Comparison of ENCODE assay signal across 14 cellular contexts in genomic region chr2:216044883-216045499, GRCh38. TPM values are rescaled to one million over a fixed set of nuclear protein-coding genes. Genes with fewer than 3 reads are reported as not detected.
DNase-seq lines count a peak whose midpoint lies in the region; ATAC-seq and TF ChIP-seq lines count a peak whose summit lies in the region.
"Had no signal": no experiment of that assay in that cellular context is flagged by ENCODE, and none has a peak within 500 bp of the region (broad histone marks: within the 10 kb centered on the region; RNA-seq: fewer than 3 reads in every experiment).

No MANE protein-coding gene starts in this region.

- H3K27me3 Mint-ChIP-seq in activated T-helper 1 cell treated with anti-CD3 and anti-CD28 coated beads, Interleukin-12 subunit alpha, Interleukin-12 subunit beta, Interleukin-2, Interleukin-4 antibody, amounts not matched to agents 30 ng/mL and 10 ng/mL and 1 ng/mL, durations not matched to agents 14 hours and 24 hours and 36 hours (ENCODE audit: insufficient read depth), result no peaks in the 10 kb centered on the region
- H3K27me3 Mint-ChIP-seq: activated naive CD8-positive, alpha-beta T cell treated with anti-CD3 and anti-CD28 coated beads, Interleukin-2, amount 50 U/mL, for 24 hours; CD4-positive, CD25-positive, alpha-beta regulatory T cell; stimulated activated naive B cell treated with anti-CD40 and anti-IgM and Interleukin-4, amounts not matched to agents 10 μg/mL and 1 μg/mL and 100 μg/mL, for 72 hours had no signal

- H3K9me1 ChIP-seq in IMR-90 (ENCODE audit: insufficient read depth, low read length), result 0 out of 2 replicates have a peak, but pooled peaks cover 4% of the 10 kb centered on the region

- H4K8ac ChIP-seq in IMR-90 (ENCODE audit: low read depth in 2 of 2, low read length in 2 of 2), result no peak overlapping the region

- no peak overlapping the region for H3K27ac ChIP-seq in IMR-90 (ENCODE audit: insufficient read depth, low read length)
- H3K27ac ChIP-seq: gastroesophageal sphincter had no signal

- dilution Hi-C loops in IMR-90 (cut with HindIII; ENCODE audit: low sequenced_read_pairs, unreplicated experiment), result no loop called here

- no peak overlapping the region for H2BK15ac ChIP-seq in IMR-90 (ENCODE audit: low read depth, low read length)

- no peaks in the 10 kb centered on the region for H4K20me1 ChIP-seq in IMR-90 (ENCODE audit: insufficient read depth, low read length)

- no peak overlapping the region for H3K56ac ChIP-seq in IMR-90 (ENCODE audit: extremely low read depth, insufficient read depth, low read length)

- no peak overlapping the region for H3K4ac ChIP-seq in IMR-90 (ENCODE audit: low read depth, low read length)

- no peak overlapping the region for H3K18ac ChIP-seq in IMR-90 (ENCODE audit: low read depth, low read length)

- no peak overlapping the region for H2BK20ac ChIP-seq in IMR-90 (ENCODE audit: low read depth, low read length)

- DNase-seq in IMR-90 (peak; percentile 15), dedifferentiated amniotic fluid mesenchymal stem cell (ENCODE audit: extremely low spot score) (no peak), SW 1271 (lab: John Stamatoyannopoulos, UW) (no peak), cerebellar nuclear complex (lab: John Stamatoyannopoulos, UW) (no peak)
- no peak for DNase-seq in activated T-helper 1 cell treated with anti-CD3 and anti-CD28 coated beads, Interleukin-12 subunit alpha, Interleukin-12 subunit beta, Interleukin-2, Interleukin-4 antibody, amounts not matched to agents 30 ng/mL and 10 ng/mL and 1 ng/mL, durations not matched to agents 14 hours and 24 hours and 36 hours (ENCODE audit: low spot score)
- DNase-seq: activated naive CD8-positive, alpha-beta T cell treated with anti-CD3 and anti-CD28 coated beads, Interleukin-2, amount 50 U/mL, for 24 hours; CD4-positive, CD25-positive, alpha-beta regulatory T cell; kidney glomerular epithelial cell; NCI-H1092; stimulated activated naive B cell treated with anti-CD40 and anti-IgM and Interleukin-4, amounts not matched to agents 10 μg/mL and 1 μg/mL and 100 μg/mL, for 72 hours had no signal

- no peak overlapping the region for H3K23ac ChIP-seq in IMR-90 (ENCODE audit: low read depth, low read length)

- no peak overlapping the region for H2BK120ac ChIP-seq in IMR-90 (ENCODE audit: low read depth, low read length)

- H3K9me3 ChIP-seq in IMR-90 (ENCODE audit: control insufficient read depth, insufficient read depth, low read length), result no peaks in the 10 kb centered on the region
- H3K9me3 ChIP-seq: gastroesophageal sphincter had no signal

- no peak overlapping the region for H2AFZ ChIP-seq in IMR-90 (replicated peaks; ENCODE audit: low read length, poor library complexity)

- no peak overlapping the region for H3K9ac ChIP-seq in IMR-90 (ENCODE audit: low read depth, low read length)

- no peak for TF ChIP-seq RAD21 in IMR-90 (IDR thresholded peaks at IDR 0.05; ENCODE audit: low read length)

- H4K91ac ChIP-seq in IMR-90 (ENCODE audit: insufficient read depth, low read depth, low read length), result no peak overlapping the region

- H2BK5ac ChIP-seq in IMR-90 (ENCODE audit: low read depth, low read length, poor library complexity, severe bottlenecking), result no peak overlapping the region

- BruUV-seq in IMR-90 (replicated peaks; lab: Mats Ljungman, UMichigan), result no TSS peak

- no peak overlapping the region for H3K4me3 ChIP-seq in IMR-90 (ENCODE audit: insufficient read depth, low read depth, low read length)
- H3K4me3 ChIP-seq: gastroesophageal sphincter had no signal

- no CpG with 5 or more reads among the region's 6 CpGs for WGBS in IMR-90 (ENCODE audit: extremely low coverage in 2 of 2, insufficient read length in 1 of 2), 2 experiments

- H3K4me3 Mint-ChIP-seq in activated T-helper 1 cell treated with anti-CD3 and anti-CD28 coated beads, Interleukin-12 subunit alpha, Interleukin-12 subunit beta, Interleukin-2, Interleukin-4 antibody, amounts not matched to agents 30 ng/mL and 10 ng/mL and 1 ng/mL, durations not matched to agents 14 hours and 24 hours and 36 hours, result no peak overlapping the region
- H3K4me3 Mint-ChIP-seq: activated naive CD8-positive, alpha-beta T cell treated with anti-CD3 and anti-CD28 coated beads, Interleukin-2, amount 50 U/mL, for 24 hours; CD4-positive, CD25-positive, alpha-beta regulatory T cell; stimulated activated naive B cell treated with anti-CD40 and anti-IgM and Interleukin-4, amounts not matched to agents 10 μg/mL and 1 μg/mL and 100 μg/mL, for 72 hours had no signal

- TF ChIP-seq POLR2A in IMR-90 (IDR thresholded peaks at IDR 0.05; ENCODE audit: low read depth, low read length), result no peak

- no peak overlapping the region for H4K5ac ChIP-seq in IMR-90 (ENCODE audit: low read depth, low read length)

- no peak for TF ChIP-seq CTCF in IMR-90 (conservative IDR thresholded peaks at IDR 0.05; ENCODE audit: low read depth, low read length)

- in situ Hi-C loops in IMR-90 (cut with MboI; ENCODE audit: low sequenced_read_pairs), result no loop called here

- 0 out of 2 replicates have a peak, but pooled peaks cover 2% of the 10 kb centered on the region for H3K36me3 ChIP-seq in IMR-90 (ENCODE audit: control insufficient read depth, insufficient read depth, low read length)

- H3K9me3 Mint-ChIP-seq in activated T-helper 1 cell treated with anti-CD3 and anti-CD28 coated beads, Interleukin-12 subunit alpha, Interleukin-12 subunit beta, Interleukin-2, Interleukin-4 antibody, amounts not matched to agents 30 ng/mL and 10 ng/mL and 1 ng/mL, durations not matched to agents 14 hours and 24 hours and 36 hours, result no peaks in the 10 kb centered on the region
- H3K9me3 Mint-ChIP-seq: activated naive CD8-positive, alpha-beta T cell treated with anti-CD3 and anti-CD28 coated beads, Interleukin-2, amount 50 U/mL, for 24 hours; CD4-positive, CD25-positive, alpha-beta regulatory T cell; stimulated activated naive B cell treated with anti-CD40 and anti-IgM and Interleukin-4, amounts not matched to agents 10 μg/mL and 1 μg/mL and 100 μg/mL, for 72 hours had no signal

- H3K14ac ChIP-seq in IMR-90 (replicated peaks; ENCODE audit: low read depth, low read length), result no peak overlapping the region

- no peaks in the 10 kb centered on the region for H3K79me1 ChIP-seq in IMR-90 (ENCODE audit: low read depth in 1 of 2, low read length in 2 of 2)

- H3K27me3 ChIP-seq in IMR-90 (ENCODE audit: control insufficient read depth, insufficient read depth, low read length), result no peaks in the 10 kb centered on the region
- H3K27me3 ChIP-seq: gastroesophageal sphincter had no signal

- CTCF ChIA-PET in IMR-90 (lab: Yijun Ruan, JAX), result interaction anchor here (1.0 kb wide), 1 partner anchor 11 kb away, joined by 3 read pairs; no protein-coding TSS in a partner anchor

- H3K4me1 Mint-ChIP-seq in activated T-helper 1 cell treated with anti-CD3 and anti-CD28 coated beads, Interleukin-12 subunit alpha, Interleukin-12 subunit beta, Interleukin-2, Interleukin-4 antibody, amounts not matched to agents 30 ng/mL and 10 ng/mL and 1 ng/mL, durations not matched to agents 14 hours and 24 hours and 36 hours (ENCODE audit: low read depth), result peaks cover 9% of the 10 kb centered on the region
- H3K4me1 Mint-ChIP-seq: stimulated activated naive B cell treated with anti-CD40 and anti-IgM and Interleukin-4, amounts not matched to agents 10 μg/mL and 1 μg/mL and 100 μg/mL, for 72 hours had no signal

- intact Hi-C loops in IMR-90 (cut with micrococcal nuclease), result no loop called here
- intact Hi-C loops in activated T-helper 1 cell treated with anti-CD3 and anti-CD28 coated beads, Interleukin-12 subunit alpha, Interleukin-12 subunit beta, Interleukin-2, Interleukin-4 antibody, amounts not matched to agents 30 ng/mL and 10 ng/mL and 1 ng/mL, durations not matched to agents 14 hours and 24 hours and 36 hours (cut with micrococcal nuclease), result loop anchor here (1.0 kb wide), 1 partner anchor 13 kb away; no protein-coding TSS in a partner anchor

- POLR2A ChIA-PET in IMR-90 (lab: Charles Lee; ENCODE audit: unreplicated experiment), result no interaction called here

- no peak overlapping the region for H2AK9ac ChIP-seq in IMR-90 (replicated peaks; ENCODE audit: low read depth, low read length, poor library complexity)

- ATAC-seq in GM18511 (IDR thresholded peaks at IDR 0.05; ENCODE audit: unreplicated experiment) (peak; percentile 99), GM19463 (IDR thresholded peaks at IDR 0.05; ENCODE audit: unreplicated experiment) (peak; percentile 99), HG02885 (IDR thresholded peaks at IDR 0.05; ENCODE audit: poor library complexity, unreplicated experiment) (peak; percentile 98), IMR-90 (ENCODE audit: low read depth) (no peak)
- ATAC-seq: activated naive CD8-positive, alpha-beta T cell treated with anti-CD3 and anti-CD28 coated beads, Interleukin-2, amount 50 U/mL, for 24 hours; gastroesophageal sphincter; stimulated activated naive B cell treated with anti-CD40 and anti-IgM and Interleukin-4, amounts not matched to agents 10 μg/mL and 1 μg/mL and 100 μg/mL, for 72 hours had no signal

- no peak overlapping the region for H2AK5ac ChIP-seq in IMR-90 (ENCODE audit: low read depth, low read length)

- no peaks in the 10 kb centered on the region for H3K4me1 ChIP-seq in IMR-90 (ENCODE audit: control insufficient read depth, insufficient read depth, low read length)
- H3K4me1 ChIP-seq: gastroesophageal sphincter had no signal

- no peak overlapping the region for H3K27ac Mint-ChIP-seq in activated T-helper 1 cell treated with anti-CD3 and anti-CD28 coated beads, Interleukin-12 subunit alpha, Interleukin-12 subunit beta, Interleukin-2, Interleukin-4 antibody, amounts not matched to agents 30 ng/mL and 10 ng/mL and 1 ng/mL, durations not matched to agents 14 hours and 24 hours and 36 hours
- H3K27ac Mint-ChIP-seq: activated naive CD8-positive, alpha-beta T cell treated with anti-CD3 and anti-CD28 coated beads, Interleukin-2, amount 50 U/mL, for 24 hours; stimulated activated naive B cell treated with anti-CD40 and anti-IgM and Interleukin-4, amounts not matched to agents 10 μg/mL and 1 μg/mL and 100 μg/mL, for 72 hours had no signal

- no peak overlapping the region for H3K4me2 ChIP-seq in IMR-90 (ENCODE audit: low read depth, low read length)

- peaks cover 21% of the 10 kb centered on the region for H3K36me3 Mint-ChIP-seq in activated T-helper 1 cell treated with anti-CD3 and anti-CD28 coated beads, Interleukin-12 subunit alpha, Interleukin-12 subunit beta, Interleukin-2, Interleukin-4 antibody, amounts not matched to agents 30 ng/mL and 10 ng/mL and 1 ng/mL, durations not matched to agents 14 hours and 24 hours and 36 hours (ENCODE audit: low read depth)

RNA-seq across cellular contexts. Expression of gene MREG, which starts 31.6 kb away (rescaled TPM):
- total RNA-seq in IMR-90 (2012; rRNA removed), result 1.7 and 1.8 TPM in 2 replicates
- 1.0 and 1.1 TPM in 2 replicates for polyA plus RNA-seq in IMR-90 (2012; rRNA removed)
- polyA plus RNA-seq in IMR-90 (2012; cell fraction: cytosol; rRNA removed), result 0.34 and 0.43 TPM in 2 replicates
- polyA plus RNA-seq in IMR-90 (2012; cell fraction: nucleus; rRNA removed; ENCODE audit: low replicate concordance), result 0.20 and 1.4 TPM in 2 replicates
- 9.2 and 10.1 TPM in 2 replicates for total RNA-seq in activated T-helper 1 cell treated with anti-CD3 and anti-CD28 coated beads, Interleukin-12 subunit alpha, Interleukin-12 subunit beta, Interleukin-2, Interleukin-4 antibody, amounts not matched to agents 30 ng/mL and 10 ng/mL and 1 ng/mL, durations not matched to agents 14 hours and 24 hours and 36 hours

RNA-seq across cellular contexts. Expression of gene PECR, which starts 36.6 kb away (rescaled TPM):
- 13.3 and 17.7 TPM in 2 replicates for total RNA-seq in IMR-90 (2012; rRNA removed)
- polyA plus RNA-seq in IMR-90 (2012; rRNA removed), result 11.4 and 12.8 TPM in 2 replicates
- 2.6 and 5.5 TPM in 2 replicates for polyA plus RNA-seq in IMR-90 (2012; cell fraction: cytosol; rRNA removed)
- polyA plus RNA-seq in IMR-90 (2012; cell fraction: nucleus; rRNA removed; ENCODE audit: low replicate concordance), result 2.3 and 5.3 TPM in 2 replicates
- total RNA-seq in activated T-helper 1 cell treated with anti-CD3 and anti-CD28 coated beads, Interleukin-12 subunit alpha, Interleukin-12 subunit beta, Interleukin-2, Interleukin-4 antibody, amounts not matched to agents 30 ng/mL and 10 ng/mL and 1 ng/mL, durations not matched to agents 14 hours and 24 hours and 36 hours, result 14.0 and 17.6 TPM in 2 replicates

RNA-seq across cellular contexts. Expression of gene TMEM169, which starts 36.7 kb away (rescaled TPM):
- total RNA-seq in IMR-90 (2012; rRNA removed), result 0.54 and 0.83 TPM in 2 replicates
- polyA plus RNA-seq in IMR-90 (2012; rRNA removed), result 0.15 and 0.17 TPM in 2 replicates
- 0.05 and 0.13 TPM in 2 replicates for polyA plus RNA-seq in IMR-90 (2012; cell fraction: cytosol; rRNA removed)
- 0.18 and 0.20 TPM in 2 replicates for polyA plus RNA-seq in IMR-90 (2012; cell fraction: nucleus; rRNA removed; ENCODE audit: low replicate concordance)
- total RNA-seq in activated T-helper 1 cell treated with anti-CD3 and anti-CD28 coated beads, Interleukin-12 subunit alpha, Interleukin-12 subunit beta, Interleukin-2, Interleukin-4 antibody, amounts not matched to agents 30 ng/mL and 10 ng/mL and 1 ng/mL, durations not matched to agents 14 hours and 24 hours and 36 hours, result 0.93 and 2.2 TPM in 2 replicates
